ENCODE assay signal across 22 cellular contexts in genomic region chr5:137724251-137724650, GRCh38.
"Had no signal": no experiment of that assay in that cellular context is flagged by ENCODE, and none has a peak within 500 bp of the region (broad histone marks: within the 10 kb centered on the region; RNA-seq: fewer than 3 reads in every experiment).

No MANE protein-coding gene starts in this region.

- H3K27me3 ChIP-seq: dorsolateral prefrontal cortex, esophagus squamous epithelium, gastrocnemius medialis, heart right ventricle had no signal

- H3K9me3 ChIP-seq: esophagus squamous epithelium, gastrocnemius medialis, lower lobe of right lung, mucosa of descending colon had no signal

- H3K4me3 ChIP-seq: coronary artery, dorsolateral prefrontal cortex, esophagus squamous epithelium, gastrocnemius medialis, heart right ventricle, left ventricle myocardium inferior, lower lobe of right lung, mucosa of descending colon had no signal

- H3K27ac ChIP-seq: coronary artery, dorsolateral prefrontal cortex, epithelial cell of prostate, esophagus squamous epithelium, gastrocnemius medialis, heart right ventricle, left ventricle myocardium inferior, lower lobe of right lung had no signal

- ATAC-seq: esophagus mucosa, gastrocnemius medialis, heart right ventricle, left cardiac atrium, lower lobe of right lung, mucosa of descending colon had no signal

- H3K4me1 ChIP-seq: gastrocnemius medialis, lower lobe of right lung had no signal

- H3K36me3 ChIP-seq: esophagus squamous epithelium, gastrocnemius medialis, lower lobe of right lung had no signal

- DNase-seq: dermis blood vessel endothelial cell; dorsolateral prefrontal cortex; effector CD4-positive, alpha-beta T cell; effector memory CD4-positive, alpha-beta T cell; erythroblast; esophagus squamous epithelium; foreskin fibroblast; foreskin melanocyte; gastrocnemius medialis; glutamatergic neuron; head of caudate nucleus; heart right ventricle; hippocampal formation; left cardiac atrium; left ventricle myocardium inferior; lower lobe of right lung; mesenchymal stem cell; mucosa of descending colon; naive B cell had no signal
